Comparison of ENCODE assay signal across 23 cellular contexts in the genomic region with DNA sequence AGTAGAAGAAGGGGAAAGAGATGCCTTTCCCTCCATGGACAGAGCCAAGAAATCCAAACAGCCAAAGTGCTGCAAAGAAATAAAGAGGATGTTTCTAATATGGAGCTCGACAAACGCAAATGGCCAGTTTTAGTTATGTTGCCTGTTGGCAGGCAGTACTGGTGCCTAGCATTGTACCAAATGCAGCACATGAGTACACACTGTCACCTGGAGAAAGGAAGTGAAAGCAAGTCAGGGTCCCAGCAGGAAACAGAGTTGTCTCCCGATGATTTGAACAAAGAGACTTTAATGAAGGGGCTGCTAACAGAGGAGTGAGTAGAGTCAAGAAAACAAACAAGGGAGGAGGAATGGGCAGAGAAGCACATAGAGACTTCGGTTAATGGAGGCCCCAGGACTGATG.
"Had no signal": no experiment of that assay in that cellular context is flagged by ENCODE, and none has a peak within 500 bp of the region (broad histone marks: within the 10 kb centered on the region; RNA-seq: fewer than 3 reads in every experiment).

No MANE protein-coding gene starts in this region.

- H3K9me3 ChIP-seq: MG63 had no signal

- H3K27me3 Mint-ChIP-seq: activated CD4-positive, alpha-beta T cell treated with anti-CD3 and anti-CD28 coated beads, Interleukin-2, amount 10 ng/mL, durations not matched to agents 24 days and 14 days; activated CD8-positive, alpha-beta memory T cell treated with anti-CD3 and anti-CD28 coated beads, Interleukin-2, amount 10 ng/mL, durations not matched to agents 7 days and 5 days; activated naive CD8-positive, alpha-beta T cell treated with anti-CD3 and anti-CD28 coated beads, Interleukin-2, amount 50 U/mL, for 24 hours; activated T-cell treated with anti-CD3 and anti-CD28 coated beads, Interleukin-2, amount 50 U/mL, for 24 hours; central memory CD8-positive, alpha-beta T cell had no signal

- H2AFZ ChIP-seq: PC-9 had no signal

- H3K4me3 Mint-ChIP-seq: activated CD4-positive, alpha-beta T cell treated with anti-CD3 and anti-CD28 coated beads, Interleukin-2, amount 10 ng/mL, durations not matched to agents 24 days and 14 days; activated CD8-positive, alpha-beta memory T cell treated with anti-CD3 and anti-CD28 coated beads, Interleukin-2, amount 10 ng/mL, durations not matched to agents 7 days and 5 days; activated naive CD8-positive, alpha-beta T cell treated with anti-CD3 and anti-CD28 coated beads, Interleukin-2, amount 50 U/mL, for 24 hours; activated T-cell treated with anti-CD3 and anti-CD28 coated beads, Interleukin-2, amount 50 U/mL, for 24 hours; brain; central memory CD8-positive, alpha-beta T cell; T-helper 1 cell treated with Interleukin-12 subunit alpha and Interleukin-12 subunit beta and Interleukin-4 antibody, amounts not matched to agents 30 μg/mL and 1 μg/mL, for 36 hours had no signal

- H3K27ac ChIP-seq: PC-9 had no signal

- H3K36me3 Mint-ChIP-seq: activated CD8-positive, alpha-beta memory T cell treated with anti-CD3 and anti-CD28 coated beads, Interleukin-2, amount 10 ng/mL, durations not matched to agents 7 days and 5 days; brain had no signal

- H3K36me3 ChIP-seq: MG63 had no signal

- H3K4me1 Mint-ChIP-seq: activated CD4-positive, alpha-beta T cell treated with anti-CD3 and anti-CD28 coated beads, Interleukin-2, amount 10 ng/mL, durations not matched to agents 24 days and 14 days; activated CD8-positive, alpha-beta memory T cell treated with anti-CD3 and anti-CD28 coated beads, Interleukin-2, amount 10 ng/mL, durations not matched to agents 7 days and 5 days; activated naive CD8-positive, alpha-beta T cell treated with anti-CD3 and anti-CD28 coated beads, Interleukin-2, amount 50 U/mL, for 24 hours; central memory CD8-positive, alpha-beta T cell had no signal

- H3K27ac Mint-ChIP-seq: activated CD4-positive, alpha-beta T cell treated with anti-CD3 and anti-CD28 coated beads, Interleukin-2, amount 10 ng/mL, durations not matched to agents 24 days and 14 days; activated CD8-positive, alpha-beta memory T cell treated with anti-CD3 and anti-CD28 coated beads, Interleukin-2, amount 10 ng/mL, durations not matched to agents 7 days and 5 days; activated naive CD4-positive, alpha-beta T cell treated with anti-CD3 and anti-CD28 coated beads, Interleukin-2, amount 50 U/mL, for 72 hours; activated naive CD8-positive, alpha-beta T cell treated with anti-CD3 and anti-CD28 coated beads, Interleukin-2, amount 50 U/mL, for 24 hours; activated T-cell treated with anti-CD3 and anti-CD28 coated beads, Interleukin-2, amount 50 U/mL, for 24 hours; T-helper 1 cell treated with Interleukin-12 subunit alpha and Interleukin-12 subunit beta and Interleukin-4 antibody, amounts not matched to agents 30 μg/mL and 1 μg/mL, for 36 hours had no signal

- FAIRE-seq: astrocyte had no signal

- ATAC-seq: activated CD8-positive, alpha-beta memory T cell treated with anti-CD3 and anti-CD28 coated beads, Interleukin-2, amount 10 ng/mL, durations not matched to agents 7 days and 5 days; activated naive CD4-positive, alpha-beta T cell treated with anti-CD3 and anti-CD28 coated beads, Interleukin-2, amount 50 U/mL, for 72 hours; activated naive CD8-positive, alpha-beta T cell treated with anti-CD3 and anti-CD28 coated beads, Interleukin-2, amount 50 U/mL, for 24 hours had no signal

- H3K27me3 ChIP-seq: MG63 had no signal

- H3K4me3 ChIP-seq: MG63, PC-9 had no signal

- H3K9me3 Mint-ChIP-seq: activated CD4-positive, alpha-beta T cell treated with anti-CD3 and anti-CD28 coated beads, Interleukin-2, amount 10 ng/mL, durations not matched to agents 24 days and 14 days; activated naive CD8-positive, alpha-beta T cell treated with anti-CD3 and anti-CD28 coated beads, Interleukin-2, amount 50 U/mL, for 24 hours; T-helper 1 cell treated with Interleukin-12 subunit alpha and Interleukin-12 subunit beta and Interleukin-4 antibody, amounts not matched to agents 30 μg/mL and 1 μg/mL, for 36 hours had no signal

- DNase-seq: activated CD4-positive, alpha-beta T cell treated with anti-CD3 and anti-CD28 coated beads for 1 hour; activated CD4-positive, alpha-beta T cell treated with anti-CD3 and anti-CD28 coated beads, Interleukin-2, amount 10 ng/mL, durations not matched to agents 24 days and 14 days; activated CD4-positive, alpha-beta T cell treated with anti-CD3 and anti-CD28 coated beads, Interleukin-2, amount 50 U/mL, for 48 hours; activated CD8-positive, alpha-beta memory T cell treated with anti-CD3 and anti-CD28 coated beads, Interleukin-2, amount 10 ng/mL, durations not matched to agents 7 days and 5 days; activated effector memory CD4-positive, alpha-beta T cell treated with anti-CD3 and anti-CD28 coated beads, Interleukin-2, amount 50 U/mL, for 16 hours; activated naive CD4-positive, alpha-beta T cell treated with Interleukin-2 at 50 U/mL for 16 hours; activated naive CD8-positive, alpha-beta T cell treated with anti-CD3 and anti-CD28 coated beads, Interleukin-2, amount 50 U/mL, for 24 hours; activated T-cell treated with anti-CD3 and anti-CD28 coated beads, Interleukin-2, amount 50 U/mL, for 24 hours; amniotic stem cell; KG1; MG63; NCI-H1105 treated with DMSO at 0.1 percent for 48 hours; NCI-H1436 treated with DMSO at 0.1 percent for 48 hours; NCI-H187; NCI-H2081; NCI-H524; PC-9; SHP77 treated with DMSO at 0.1 percent for 48 hours had no signal

- H3K4me2 ChIP-seq: PC-9 had no signal
